In the genomic region with DNA sequence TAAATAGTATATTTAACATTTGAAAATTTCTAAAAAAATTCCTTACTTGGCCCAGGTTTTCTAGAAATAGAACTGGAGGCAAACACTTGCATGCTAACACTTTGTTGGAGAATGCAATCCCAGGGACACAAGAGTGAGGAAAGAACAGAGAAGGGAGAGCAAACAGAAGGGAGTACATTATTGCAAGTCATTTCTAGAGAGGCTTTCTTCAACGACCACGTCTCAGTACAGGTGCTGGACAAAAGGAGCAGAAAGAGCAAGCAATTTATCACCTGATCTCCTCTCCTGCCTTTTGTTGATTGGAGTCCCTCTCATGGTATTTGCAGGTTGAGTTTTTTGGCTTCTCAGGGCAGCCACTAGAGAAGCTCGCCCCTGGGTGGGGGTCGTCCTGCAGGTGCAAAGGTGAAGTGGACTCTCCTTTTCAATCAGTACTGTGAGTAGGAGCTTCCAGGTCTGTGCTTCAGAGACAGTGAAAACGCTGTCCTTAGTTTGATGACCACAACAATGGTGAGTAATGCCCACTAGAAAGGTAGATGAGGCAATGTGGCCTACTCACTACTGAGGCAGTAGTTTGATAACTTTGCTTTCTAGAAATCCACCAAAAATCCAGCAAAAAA, we compare ENCODE assay signal across 3 cellular contexts.
TF ChIP-seq lines count a peak whose summit lies in the region.

No MANE protein-coding gene starts in this region.

TF ChIP-seq in SK-N-SH, 30 proteins besides CTCF, POLR2A, EP300 and RAD21:
- TF ChIP-seq FOXJ3 (CRISPR knock-in tag; IDR thresholded peaks at IDR 0.05) (no peak), IRF3 (IDR thresholded peaks at IDR 0.05; ENCODE audit: low read depth, low read length) (no peak), MXI1 (IDR thresholded peaks at IDR 0.05; ENCODE audit: low read depth, low read length) (no peak), RCOR1 (IDR thresholded peaks at IDR 0.05; ENCODE audit: low read length) (no peak), NRF1 (IDR thresholded peaks at IDR 0.05; ENCODE audit: low read depth, low read length) (no peak), GATA2 (CRISPR knock-in tag; IDR thresholded peaks at IDR 0.05) (no peak), TAF1 (IDR thresholded peaks at IDR 0.05; ENCODE audit: borderline replicate concordance, low read depth, low read length) (no peak), RXRA (IDR thresholded peaks at IDR 0.05; ENCODE audit: borderline replicate concordance, low read depth) (no peak), FOXM1 (IDR thresholded peaks at IDR 0.05; ENCODE audit: low read depth) (no peak)

TF ChIP-seq in SK-N-SH treated with all-trans-retinoic acid at 6 μM for 48 hours, 23 proteins besides CTCF, POLR2A, EP300 and RAD21:
- no peak for TF ChIP-seq ZNF8 (CRISPR knock-in tag; IDR thresholded peaks at IDR 0.05)
- TF ChIP-seq TCF4 (CRISPR knock-in tag; IDR thresholded peaks at IDR 0.05; ENCODE audit: borderline replicate concordance), result no peak
- no peak for TF ChIP-seq ARNTL (CRISPR knock-in tag; IDR thresholded peaks at IDR 0.05; ENCODE audit: borderline replicate concordance, low read depth)
- TF ChIP-seq TOX (CRISPR knock-in tag; IDR thresholded peaks at IDR 0.05; ENCODE audit: borderline replicate concordance), result no peak

TF ChIP-seq in K562, 482 proteins besides CTCF, POLR2A, EP300 and RAD21 (continues in another document):
- no peak for TF ChIP-seq DLX4 (CRISPR knock-in tag; IDR thresholded peaks at IDR 0.05)
- peak; percentile 45; the same call in 1 of the 2 replicates for TF ChIP-seq FOXK1 (CRISPR knock-in tag; IDR thresholded peaks at IDR 0.05; ENCODE audit: borderline replicate concordance)
- no peak for TF ChIP-seq STAT5B (CRISPR knock-in tag; IDR thresholded peaks at IDR 0.05)
- no peak for TF ChIP-seq ZNF232 (CRISPR knock-in tag; IDR thresholded peaks at IDR 0.05)
- no peak for TF ChIP-seq CBFA2T2 (conservative IDR thresholded peaks at IDR 0.05)
- peak; percentile 85 for TF ChIP-seq C11orf30 (IDR thresholded peaks at IDR 0.05; ENCODE audit: low read depth)
- TF ChIP-seq HDAC3 (IDR thresholded peaks at IDR 0.05; ENCODE audit: borderline replicate concordance, partially characterized antibody), result no peak
- no peak for TF ChIP-seq ZNF79 (CRISPR knock-in tag; IDR thresholded peaks at IDR 0.05; ENCODE audit: low read depth)
- TF ChIP-seq JUN (IDR thresholded peaks at IDR 0.05; ENCODE audit: borderline replicate concordance, low read depth, low read length), result peak; percentile 73
- no peak for TF ChIP-seq JUN (CRISPR knock-in tag; IDR thresholded peaks at IDR 0.05; ENCODE audit: borderline replicate concordance)
- peak; percentile 90; the same call in 1 of the 2 replicates for TF ChIP-seq ZEB2 (IDR thresholded peaks at IDR 0.05)
- TF ChIP-seq, protein P1, sequence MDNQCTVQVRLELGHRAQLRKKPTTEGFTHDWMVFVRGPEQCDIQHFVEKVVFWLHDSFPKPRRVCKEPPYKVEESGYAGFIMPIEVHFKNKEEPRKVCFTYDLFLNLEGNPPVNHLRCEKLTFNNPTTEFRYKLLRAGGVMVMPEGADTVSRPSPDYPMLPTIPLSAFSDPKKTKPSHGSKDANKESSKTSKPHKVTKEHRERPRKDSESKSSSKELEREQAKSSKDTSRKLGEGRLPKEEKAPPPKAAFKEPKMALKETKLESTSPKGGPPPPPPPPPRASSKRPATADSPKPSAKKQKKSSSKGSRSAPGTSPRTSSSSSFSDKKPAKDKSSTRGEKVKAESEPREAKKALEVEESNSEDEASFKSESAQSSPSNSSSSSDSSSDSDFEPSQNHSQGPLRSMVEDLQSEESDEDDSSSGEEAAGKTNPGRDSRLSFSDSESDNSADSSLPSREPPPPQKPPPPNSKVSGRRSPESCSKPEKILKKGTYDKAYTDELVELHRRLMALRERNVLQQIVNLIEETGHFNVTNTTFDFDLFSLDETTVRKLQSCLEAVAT (IDR thresholded peaks at IDR 0.05), result peak; percentile 95 to 96; a peak in 3 of 4 replicates
- peak; percentile 84 for TF ChIP-seq ZNF316 (IDR thresholded peaks at IDR 0.05)
- no peak for TF ChIP-seq CHD2 (IDR thresholded peaks at IDR 0.05; ENCODE audit: low read depth, low read length)
- TF ChIP-seq ZNF57 (CRISPR knock-in tag; IDR thresholded peaks at IDR 0.05), result no peak
- peak; percentile 44; the same call in 1 of the 2 replicates for TF ChIP-seq GATAD2B (IDR thresholded peaks at IDR 0.05; ENCODE audit: borderline replicate concordance)
- TF ChIP-seq ZNF253 (CRISPR knock-in tag; conservative IDR thresholded peaks at IDR 0.05), result no peak
- no peak for TF ChIP-seq IRF2 (CRISPR knock-in tag; IDR thresholded peaks at IDR 0.05)
- TF ChIP-seq ZFP91 (CRISPR knock-in tag; IDR thresholded peaks at IDR 0.05), result no peak
- TF ChIP-seq ARID3B (CRISPR knock-in tag; IDR thresholded peaks at IDR 0.05; ENCODE audit: borderline replicate concordance), result no peak
- TF ChIP-seq GTF2A2 (tag; IDR thresholded peaks at IDR 0.05), result no peak
- no peak for TF ChIP-seq KLF6 (CRISPR knock-in tag; IDR thresholded peaks at IDR 0.05; ENCODE audit: borderline replicate concordance)
- TF ChIP-seq ELF4 (CRISPR knock-in tag; IDR thresholded peaks at IDR 0.05), result no peak
- 0 out of 2 replicates have a peak, but pooled peaks have one; percentile 12 for TF ChIP-seq TEAD4 (IDR thresholded peaks at IDR 0.05; ENCODE audit: low read length)
- no peak for TF ChIP-seq TEAD4 (CRISPR knock-in tag; IDR thresholded peaks at IDR 0.05; ENCODE audit: borderline replicate concordance)
- TF ChIP-seq DIDO1 (tag; IDR thresholded peaks at IDR 0.05; ENCODE audit: low read depth), result no peak
- TF ChIP-seq, protein P2, sequence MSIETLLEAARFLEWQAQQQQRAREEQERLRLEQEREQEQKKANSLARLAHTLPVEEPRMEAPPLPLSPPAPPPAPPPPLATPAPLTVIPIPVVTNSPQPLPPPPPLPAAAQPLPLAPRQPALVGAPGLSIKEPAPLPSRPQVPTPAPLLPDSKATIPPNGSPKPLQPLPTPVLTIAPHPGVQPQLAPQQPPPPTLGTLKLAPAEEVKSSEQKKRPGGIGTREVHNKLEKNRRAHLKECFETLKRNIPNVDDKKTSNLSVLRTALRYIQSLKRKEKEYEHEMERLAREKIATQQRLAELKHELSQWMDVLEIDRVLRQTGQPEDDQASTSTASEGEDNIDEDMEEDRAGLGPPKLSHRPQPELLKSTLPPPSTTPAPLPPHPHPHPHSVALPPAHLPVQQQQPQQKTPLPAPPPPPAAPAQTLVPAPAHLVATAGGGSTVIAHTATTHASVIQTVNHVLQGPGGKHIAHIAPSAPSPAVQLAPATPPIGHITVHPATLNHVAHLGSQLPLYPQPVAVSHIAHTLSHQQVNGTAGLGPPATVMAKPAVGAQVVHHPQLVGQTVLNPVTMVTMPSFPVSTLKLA (conservative IDR thresholded peaks at IDR 0.05), result peak in 1 of 2 experiments; percentile 30; a peak in 1 of 4 replicates
- TF ChIP-seq NCOR1 (IDR thresholded peaks at IDR 0.05), result no peak
- TF ChIP-seq RBM25 (IDR thresholded peaks at IDR 0.05; ENCODE audit: low read depth, low read length, severe bottlenecking), result no peak
- TF ChIP-seq, protein P3, sequence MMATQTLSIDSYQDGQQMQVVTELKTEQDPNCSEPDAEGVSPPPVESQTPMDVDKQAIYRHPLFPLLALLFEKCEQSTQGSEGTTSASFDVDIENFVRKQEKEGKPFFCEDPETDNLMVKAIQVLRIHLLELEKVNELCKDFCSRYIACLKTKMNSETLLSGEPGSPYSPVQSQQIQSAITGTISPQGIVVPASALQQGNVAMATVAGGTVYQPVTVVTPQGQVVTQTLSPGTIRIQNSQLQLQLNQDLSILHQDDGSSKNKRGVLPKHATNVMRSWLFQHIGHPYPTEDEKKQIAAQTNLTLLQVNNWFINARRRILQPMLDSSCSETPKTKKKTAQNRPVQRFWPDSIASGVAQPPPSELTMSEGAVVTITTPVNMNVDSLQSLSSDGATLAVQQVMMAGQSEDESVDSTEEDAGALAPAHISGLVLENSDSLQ (IDR thresholded peaks at IDR 0.05), result no peak
- TF ChIP-seq ATF3 (IDR thresholded peaks at IDR 0.05), result peak; percentile 83
- no peak for TF ChIP-seq ATF3 (CRISPR knock-in tag; conservative IDR thresholded peaks at IDR 0.05)
- 0 out of 2 replicates have a peak, but pooled peaks have one; percentile 25 for TF ChIP-seq HMBOX1 (IDR thresholded peaks at IDR 0.05)
- TF ChIP-seq DMBX1 (CRISPR knock-in tag; IDR thresholded peaks at IDR 0.05; ENCODE audit: borderline replicate concordance), result 0 out of 2 replicates have a peak, but pooled peaks have one; percentile 10
- peak in 1 of 2 experiments; percentile 28; a peak in 1 of 4 replicates for TF ChIP-seq TEAD1 (CRISPR knock-in tag; IDR thresholded peaks at IDR 0.05)
- TF ChIP-seq KLF1 (tag; IDR thresholded peaks at IDR 0.05), result no peak
- TF ChIP-seq, protein P4, sequence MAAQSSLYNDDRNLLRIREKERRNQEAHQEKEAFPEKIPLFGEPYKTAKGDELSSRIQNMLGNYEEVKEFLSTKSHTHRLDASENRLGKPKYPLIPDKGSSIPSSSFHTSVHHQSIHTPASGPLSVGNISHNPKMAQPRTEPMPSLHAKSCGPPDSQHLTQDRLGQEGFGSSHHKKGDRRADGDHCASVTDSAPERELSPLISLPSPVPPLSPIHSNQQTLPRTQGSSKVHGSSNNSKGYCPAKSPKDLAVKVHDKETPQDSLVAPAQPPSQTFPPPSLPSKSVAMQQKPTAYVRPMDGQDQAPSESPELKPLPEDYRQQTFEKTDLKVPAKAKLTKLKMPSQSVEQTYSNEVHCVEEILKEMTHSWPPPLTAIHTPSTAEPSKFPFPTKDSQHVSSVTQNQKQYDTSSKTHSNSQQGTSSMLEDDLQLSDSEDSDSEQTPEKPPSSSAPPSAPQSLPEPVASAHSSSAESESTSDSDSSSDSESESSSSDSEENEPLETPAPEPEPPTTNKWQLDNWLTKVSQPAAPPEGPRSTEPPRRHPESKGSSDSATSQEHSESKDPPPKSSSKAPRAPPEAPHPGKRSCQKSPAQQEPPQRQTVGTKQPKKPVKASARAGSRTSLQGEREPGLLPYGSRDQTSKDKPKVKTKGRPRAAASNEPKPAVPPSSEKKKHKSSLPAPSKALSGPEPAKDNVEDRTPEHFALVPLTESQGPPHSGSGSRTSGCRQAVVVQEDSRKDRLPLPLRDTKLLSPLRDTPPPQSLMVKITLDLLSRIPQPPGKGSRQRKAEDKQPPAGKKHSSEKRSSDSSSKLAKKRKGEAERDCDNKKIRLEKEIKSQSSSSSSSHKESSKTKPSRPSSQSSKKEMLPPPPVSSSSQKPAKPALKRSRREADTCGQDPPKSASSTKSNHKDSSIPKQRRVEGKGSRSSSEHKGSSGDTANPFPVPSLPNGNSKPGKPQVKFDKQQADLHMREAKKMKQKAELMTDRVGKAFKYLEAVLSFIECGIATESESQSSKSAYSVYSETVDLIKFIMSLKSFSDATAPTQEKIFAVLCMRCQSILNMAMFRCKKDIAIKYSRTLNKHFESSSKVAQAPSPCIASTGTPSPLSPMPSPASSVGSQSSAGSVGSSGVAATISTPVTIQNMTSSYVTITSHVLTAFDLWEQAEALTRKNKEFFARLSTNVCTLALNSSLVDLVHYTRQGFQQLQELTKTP (IDR thresholded peaks at IDR 0.05; ENCODE audit: low read depth in 1 of 2, partially characterized antibody in 2 of 2), result peak; percentile 76 to 78
- peak; percentile 92 for TF ChIP-seq ZKSCAN8 (CRISPR knock-in tag; IDR thresholded peaks at IDR 0.05)
- TF ChIP-seq SMAD1 (IDR thresholded peaks at IDR 0.05; ENCODE audit: low read depth, low read length, partially characterized antibody), result peak; percentile 66
- TF ChIP-seq BRF1 (IDR thresholded peaks at IDR 0.05; ENCODE audit: borderline replicate concordance, extremely low read depth, insufficient read length), result no peak
- no peak for TF ChIP-seq ZBTB26 (CRISPR knock-in tag; IDR thresholded peaks at IDR 0.05)
